8 cellular contexts compared by ENCODE assay signal in the genomic region with DNA sequence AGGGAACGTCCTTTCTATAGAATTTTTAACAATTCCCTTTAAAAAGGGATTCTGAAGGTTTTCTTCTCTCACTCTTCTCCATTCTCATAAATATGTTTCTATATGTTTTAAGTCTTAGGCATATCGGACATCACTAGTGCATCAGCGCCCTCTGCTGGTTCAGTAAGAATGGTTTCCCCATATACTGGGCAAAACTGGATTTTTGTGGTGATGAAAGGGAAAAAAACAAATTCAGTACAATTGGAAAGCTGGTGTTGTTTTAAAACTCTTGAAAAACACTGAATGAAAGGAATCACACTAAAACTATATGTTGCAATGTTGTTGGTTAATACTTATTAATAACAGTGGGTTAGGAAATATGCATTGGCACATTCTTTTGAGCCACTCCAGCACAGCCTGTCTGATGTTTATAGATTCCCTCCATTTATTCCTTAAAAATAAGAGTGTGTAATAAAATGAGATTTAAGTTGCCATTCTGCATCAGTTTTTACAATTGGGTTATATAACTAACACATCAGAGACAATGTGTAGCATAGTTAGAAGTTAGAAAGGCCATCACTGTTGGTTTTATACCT. TPM values are rescaled to one million over a fixed set of nuclear protein-coding genes. Genes with fewer than 3 reads are reported as not detected.
DNase-seq lines count a peak whose midpoint lies in the region; ATAC-seq and TF ChIP-seq lines count a peak whose summit lies in the region.

No MANE protein-coding gene starts in this region.

- BruUV-seq in mammary epithelial cell (replicated peaks; lab: Mats Ljungman, UMichigan): no TSS peak

- H3K79me2 ChIP-seq in mammary epithelial cell (ENCODE audit: insufficient read depth, low read length): peaks cover 4% of the 10 kb centered on the region

- in situ Hi-C loops in mammary epithelial cell (cut with MboI; ENCODE audit: low sequenced_read_pairs in 2 of 2): loop anchor here in 1 of 2 donors (5.0 kb wide), 1 partner anchor 152 kb away; no protein-coding TSS in a partner anchor

- H3K36me3 ChIP-seq in WERI-Rb-1 (peaks cover 8% of the 10 kb centered on the region), mammary epithelial cell (ENCODE audit: insufficient read depth, low read length) (peaks cover 2% of the 10 kb centered on the region)

- DNase-seq in A172 (ENCODE audit: low spot score): peak; percentile 65
- DNase-seq in NCI-H2171 treated with DMSO at 0.1 percent for 48 hours (lab: John Stamatoyannopoulos, UW): peak; percentile 66
- DNase-seq in WERI-Rb-1: peak; percentile 59
- peak; percentile 55 for DNase-seq in mammary epithelial cell
- DNase-seq in kidney tubule cell (ENCODE audit: low spot score): peak; percentile 74
- peak; percentile 68 to 76 for DNase-seq in stimulated activated CD4-positive, alpha-beta T cell treated with anti-CD3 and anti-CD28 coated beads, Interleukin-2, amount 100 ng/mL, for 48 hours

- H3K9me3 ChIP-seq in WERI-Rb-1 (ENCODE audit: severe bottlenecking) (no peaks in the 10 kb centered on the region), mammary epithelial cell (replicated peaks; ENCODE audit: insufficient read depth, low read length) (no peaks in the 10 kb centered on the region)

- H3K4me1 ChIP-seq in mammary epithelial cell (ENCODE audit: insufficient read depth, low read length): no peaks in the 10 kb centered on the region

- CTCF ChIA-PET in mammary epithelial cell (lab: Charles Lee; ENCODE audit: low non-redundant PET): no interaction called here

- 2% methylated on average over 3 of the region's 3 CpGs for WGBS in mammary epithelial cell (ENCODE audit: low coverage, missing lambda C conversion rate)

- TF ChIP-seq CTCF in WERI-Rb-1 (IDR thresholded peaks at IDR 0.05; ENCODE audit: low read depth, low read length) (peak; percentile 56), mammary epithelial cell (conservative IDR thresholded peaks at IDR 0.05 in 1 of 2, IDR thresholded peaks at IDR 0.05 in 1 of 2; ENCODE audit: extremely low read depth in 1 of 2, insufficient read depth in 1 of 2, low read depth in 1 of 2, low read length in 2 of 2) (peak; percentile 76 to 81)

- ATAC-seq in GM18517 (IDR thresholded peaks at IDR 0.05; ENCODE audit: unreplicated experiment) (peak; percentile 81), HG03064 (IDR thresholded peaks at IDR 0.05; ENCODE audit: low read depth, unreplicated experiment) (peak; percentile 83)

- H3K27ac ChIP-seq in WERI-Rb-1: no peak overlapping the region
- H3K27ac ChIP-seq in mammary epithelial cell (ENCODE audit: insufficient read depth, low read depth, low read length): no peak overlapping the region

- H3K4me3 ChIP-seq in WERI-Rb-1 (ENCODE audit: low read depth, low read length): no peak overlapping the region
- H3K4me3 ChIP-seq in mammary epithelial cell (replicated peaks in 1 of 3; ENCODE audit: insufficient read depth in 1 of 3, low read depth in 2 of 3, low read length in 3 of 3): no peak overlapping the region

- H2AFZ ChIP-seq in mammary epithelial cell (ENCODE audit: low read depth, low read length): no peak overlapping the region

- H4K20me1 ChIP-seq in mammary epithelial cell (ENCODE audit: insufficient read depth, low read length): no peaks in the 10 kb centered on the region

- H3K4me2 ChIP-seq in mammary epithelial cell (ENCODE audit: insufficient read depth, low read depth, low read length): no peak overlapping the region

- dilution Hi-C loops in mammary epithelial cell (cut with HindIII; ENCODE audit: low sequenced_read_pairs): no loop called here

- intact Hi-C loops in mammary epithelial cell (cut with micrococcal nuclease): loop anchor here (1.0 to 10.0 kb wide), 2 partner anchors 149 to 560 kb away; no protein-coding TSS in a partner anchor

- H3K9ac ChIP-seq in mammary epithelial cell (ENCODE audit: insufficient read depth, low read length): no peak overlapping the region

- no peaks in the 10 kb centered on the region for H3K27me3 ChIP-seq in WERI-Rb-1 (ENCODE audit: insufficient read depth, low read depth, severe bottlenecking)
- H3K27me3 ChIP-seq in mammary epithelial cell (ENCODE audit: insufficient read depth, low read length): no peaks in the 10 kb centered on the region

RNA-seq across cellular contexts. Expression of a gene that starts 15.8 kb away (rescaled TPM):
- 25.0 and 33.4 TPM in 2 replicates for total RNA-seq in A172 (2014; rRNA removed; shearing (Covaris generic))
- total RNA-seq in mammary epithelial cell: 10 to 100 TPM; 12.5 to 26.4 TPM
- 12.2 TPM for polyA plus RNA-seq in mammary epithelial cell
- polyA minus RNA-seq in mammary epithelial cell: 7.4 TPM

RNA-seq across cellular contexts. Expression of a gene that starts 16.0 kb away (rescaled TPM):
- total RNA-seq in A172 (2014; rRNA removed; shearing (Covaris generic)): 6.9 and 7.9 TPM in 2 replicates
- 10 to 100 TPM; 14.5 to 41.5 TPM for total RNA-seq in mammary epithelial cell
- polyA plus RNA-seq in mammary epithelial cell: 6.9 TPM
- 11.1 TPM for polyA minus RNA-seq in mammary epithelial cell
